Comparison of ENCODE assay signal across 8 cellular contexts in the genomic region with DNA sequence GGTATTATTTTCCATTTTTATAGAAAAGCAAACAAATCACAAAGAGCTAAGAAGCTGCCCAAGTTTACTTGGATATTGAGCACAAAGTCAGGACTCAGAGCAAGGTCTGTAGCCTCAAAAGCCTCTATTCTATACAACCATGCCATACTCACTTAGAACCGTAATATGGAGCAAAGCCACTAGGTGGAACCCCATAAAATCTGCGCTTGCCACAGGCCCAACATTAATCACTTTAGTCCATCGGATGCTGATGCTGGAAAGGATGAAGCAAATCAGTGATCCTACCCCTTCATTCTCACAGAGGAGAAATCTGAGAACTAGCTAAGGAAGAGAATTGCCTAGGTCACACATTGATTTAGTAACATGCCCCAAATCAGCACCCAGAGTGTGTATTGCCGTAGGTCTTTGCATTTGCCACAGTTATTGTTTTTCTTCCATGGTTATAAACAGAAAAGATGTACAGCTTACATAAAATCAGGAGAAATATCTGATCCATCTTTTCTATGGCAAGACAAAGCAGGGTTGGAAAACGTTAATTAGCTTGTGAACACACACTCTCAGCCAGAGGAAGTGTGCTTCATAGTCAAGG. TPM values are rescaled to one million over a fixed set of nuclear protein-coding genes. Genes with fewer than 3 reads are reported as not detected.
DNase-seq lines count a peak whose midpoint lies in the region; ATAC-seq, FAIRE-seq and TF ChIP-seq lines count a peak whose summit lies in the region.

No MANE protein-coding gene starts in this region.

- no peak overlapping the region for H3K4me3 ChIP-seq in GM12878

- in situ Hi-C loops in GM12878 (cut with MboI): no loop called here

- peak; percentile 24 for DNase-seq in NCI-H1694 (lab: John Stamatoyannopoulos, UW)
- no peak for DNase-seq in GM12878 (ENCODE audit: low read depth, low spot score)
- peak; percentile 71 for DNase-seq in left kidney (ENCODE audit: low read depth, low spot score)
- DNase-seq in NCI-H748 treated with DMSO at 0.1 percent for 48 hours (lab: John Stamatoyannopoulos, UW): no peak
- no peak for DNase-seq in COLO668 (lab: John Stamatoyannopoulos, UW; ENCODE audit: unreplicated experiment)

- H4K20me1 ChIP-seq in GM12878 (ENCODE audit: control insufficient read depth, insufficient read depth): no peaks in the 10 kb centered on the region

- intact Hi-C loops in GM12878 (cut with micrococcal nuclease; ENCODE audit: unreplicated experiment): loop anchor here (1.0 to 5.0 kb wide), 4 partner anchors 95 to 655 kb away; no protein-coding TSS in a partner anchor

- no peak overlapping the region for H3K4me2 ChIP-seq in GM12878 (ENCODE audit: control insufficient read depth, insufficient read depth)

- BruUV-seq in GM12878 (replicated peaks; lab: Mats Ljungman, UMichigan): no TSS peak

- H3K9me3 ChIP-seq in GM12878 (replicated peaks; ENCODE audit: control insufficient read depth, insufficient read depth, low read length): peaks cover 2% of the 10 kb centered on the region

- TF ChIP-seq RAD21 in GM12878 (IDR thresholded peaks at IDR 0.05; ENCODE audit: insufficient read depth, low read depth, low read length): peak; percentile 76

- no peaks in the 10 kb centered on the region for H3K36me3 ChIP-seq in GM12878 (ENCODE audit: control insufficient read depth in 2 of 2, insufficient read depth in 2 of 2, low read length in 1 of 2)

- no peak for TF ChIP-seq EP300 in GM12878 (IDR thresholded peaks at IDR 0.05; ENCODE audit: borderline replicate concordance in 1 of 2, control insufficient read depth in 1 of 2, low read depth in 2 of 2, low read length in 2 of 2)

- no peaks in the 10 kb centered on the region for H3K27me3 ChIP-seq in GM12878 (replicated peaks in 1 of 2; ENCODE audit: control insufficient read depth in 2 of 2, insufficient read depth in 2 of 2, low read length in 1 of 2)

- no peaks in the 10 kb centered on the region for H3K4me1 ChIP-seq in GM12878 (ENCODE audit: control insufficient read depth, insufficient read depth, low read length)

- ATAC-seq in GM18499 (IDR thresholded peaks at IDR 0.05; ENCODE audit: insufficient read depth, unreplicated experiment) (peak; percentile 83), HG02763 (IDR thresholded peaks at IDR 0.05; ENCODE audit: unreplicated experiment) (peak; percentile 93), GM12878 (peak; percentile 97)

- POLR2A ChIA-PET in GM12878 (lab: Charles Lee): no interaction called here

- CTCF ChIA-PET in GM12878 (lab: Yijun Ruan, JAX): interaction anchor here (0.7 to 2.9 kb wide), 40 partner anchors 8 to 320 kb away, joined by 3 to 10 read pairs (median 4); no protein-coding TSS in a partner anchor

- 29% methylated on average over 5 of the region's 5 CpGs for WGBS in GM12878 (ENCODE audit: insufficient coverage, insufficient replicate concordance, low lambda C conversion rate, missing lambda C conversion rate)

- TF ChIP-seq POLR2A in GM12878 (IDR thresholded peaks at IDR 0.05; ENCODE audit: low read depth, low read length): no peak

- peak; percentile 85 for FAIRE-seq in GM12878 (lab: Jason Lieb, UNC)

- H2AFZ ChIP-seq in GM12878 (ENCODE audit: control insufficient read depth, low read depth, low read length): no peak overlapping the region

- no peak overlapping the region for H3K9ac ChIP-seq in GM12878 (ENCODE audit: control insufficient read depth, insufficient read depth, low read length)

- H3K79me2 ChIP-seq in GM12878 (ENCODE audit: control insufficient read depth, insufficient read depth, low read length): no peaks in the 10 kb centered on the region

- RAD21 ChIA-PET in GM12878 (lab: Charles Lee; ENCODE audit: unreplicated experiment): interaction anchor here (0.9 to 4.1 kb wide), 14 partner anchors 8 to 655 kb away, joined by 3 to 25 read pairs (median 4); no protein-coding TSS in a partner anchor

- H3K27ac ChIP-seq in C4-2B (no peak overlapping the region), GM12878 (ENCODE audit: control insufficient read depth, insufficient read depth) (no peak overlapping the region)

- TF ChIP-seq CTCF in C4-2B (conservative IDR thresholded peaks at IDR 0.05): peak; percentile 65
- TF ChIP-seq CTCF in GM12878 (IDR thresholded peaks at IDR 0.05 in 2 of 3, conservative IDR thresholded peaks at IDR 0.05 in 1 of 3; ENCODE audit: control insufficient read depth in 2 of 3, extremely low read depth in 1 of 3, insufficient read depth in 1 of 3, low read depth in 3 of 3, low read length in 3 of 3): peak; percentile 45 to 68 (median 62)

- SMC1A ChIA-PET in GM12878 (lab: Charles Lee; ENCODE audit: uncharacterized antibody, unreplicated experiment): interaction anchor here (0.6 to 3.2 kb wide), 34 partner anchors 11 to 320 kb away, joined by 3 to 18 read pairs (median 4); no protein-coding TSS in a partner anchor

TF ChIP-seq in GM12878, 131 proteins besides CTCF, POLR2A, EP300 and RAD21:
- TF ChIP-seq SMC3 (IDR thresholded peaks at IDR 0.05; ENCODE audit: borderline replicate concordance, low read length) (peak; percentile 75), SIX5 (IDR thresholded peaks at IDR 0.05; ENCODE audit: low read depth, low read length, severe bottlenecking) (no peak), ZNF24 (IDR thresholded peaks at IDR 0.05) (no peak), YY1 (IDR thresholded peaks at IDR 0.05; ENCODE audit: low read depth, low read length) (0 out of 2 replicates have a peak, but pooled peaks have one; percentile 14)

RNA-seq across cellular contexts. Expression of a gene that starts 56.7 kb away (rescaled TPM):
- total RNA-seq in GM12878 (2013; cell fraction: nucleolus; rRNA removed): 21.4 and 23.5 TPM in 2 replicates
- total RNA-seq in GM12878 (2014; rRNA removed) (10.7 and 12.3 TPM in 2 replicates), GM12878 (2014; rRNA removed; fragmentation: Illumina TruSeq; extraction: Trizol) (10.4 and 11.3 TPM in 2 replicates), GM12878 (2021) (7.1 and 8.4 TPM in 2 replicates)
- 3.4 TPM for polyA plus RNA-seq in GM12878 (2011; ENCODE audit: low read depth)
- polyA plus RNA-seq in GM12878 (2011; rRNA removed) (12.5 and 15.7 TPM in 2 replicates), GM12878 (2014; fragmentation: Illumina TruSeq; extraction: Trizol) (11.0 and 13.7 TPM in 2 replicates), GM12878 (2014; fragmentation: Nextera tagmentation; extraction: Ambion mirVana) (10 to 100 TPM; 12.3 to 19.0 TPM), GM12878 (2014; rRNA removed) (8.2 and 10.1 TPM in 2 replicates), GM12878 (2016; fragmentation: Nextera tagmentation; extraction: Ambion mirVana) (10 to 100 TPM; 29.4 to 30.5 TPM)
- polyA plus RNA-seq in GM12878 (2011; cell fraction: cytosol; rRNA removed): 6.5 and 7.1 TPM in 2 replicates
- polyA plus RNA-seq in GM12878 (2011; cell fraction: nucleus; rRNA removed): 5.1 and 7.1 TPM in 2 replicates
- polyA plus RNA-seq in GM12878 (2012): 4.2 and 8.2 TPM in 2 replicates
- 8.9 and 10.4 TPM in 2 replicates for polyA minus RNA-seq in GM12878 (2011; rRNA and poly(A)+ RNA removed)
- polyA minus RNA-seq in GM12878 (2011; cell fraction: cytosol; rRNA and poly(A)+ RNA removed): 1.7 and 4.8 TPM in 2 replicates
- 9.9 and 13.5 TPM in 2 replicates for polyA minus RNA-seq in GM12878 (2011; cell fraction: nucleus; rRNA and poly(A)+ RNA removed)

Comparison
In these comparisons a context has a peak if more than half of its experiments do, and no peak if none do; other contexts are left out.
1. DNase-seq: peak in NCI-H1694 (single experiment) and left kidney (single experiment); none in GM12878 (single experiment), NCI-H748 treated with DMSO at 0.1 percent for 48 hours (single experiment) and COLO668 (single experiment).
2. Peak in every context shown above with its lines, with median percentiles within 50 percentile points of each other: ATAC-seq.